Comparison of ENCODE assay signal across 13 cellular contexts in genomic region chr14:105400016-105400415, GRCh38. TPM values are rescaled to one million over a fixed set of nuclear protein-coding genes. Genes with fewer than 3 reads are reported as not detected.
DNase-seq lines count a peak whose midpoint lies in the region; ATAC-seq and TF ChIP-seq lines count a peak whose summit lies in the region.
"Had no signal": no experiment of that assay in that cellular context is flagged by ENCODE, and none has a peak within 500 bp of the region (broad histone marks: within the 10 kb centered on the region; RNA-seq: fewer than 3 reads in every experiment).

No MANE protein-coding gene starts in this region.

- H3K36me3 ChIP-seq in CD4-positive, CD25-positive, alpha-beta regulatory T cell (ENCODE audit: control insufficient read depth, insufficient read depth, low read length), result peaks cover 7% of the 10 kb centered on the region
- H3K36me3 ChIP-seq in DOHH2 (ENCODE audit: control insufficient read depth, low read length), result peaks cover 26% of the 10 kb centered on the region

- peaks cover 0 to 13% (median 3%) of the 10 kb centered on the region in 7 donors for H3K9me3 Mint-ChIP-seq in CD4-positive, CD25-positive, alpha-beta regulatory T cell
- no peaks in the 10 kb centered on the region for H3K9me3 Mint-ChIP-seq in activated CD8-positive, alpha-beta T cell treated with anti-CD3 and anti-CD28 coated beads, Interleukin-2, amount 10 ng/mL, durations not matched to agents 7 days and 5 days (ENCODE audit: insufficient read depth)
- no peaks in the 10 kb centered on the region for H3K9me3 Mint-ChIP-seq in naive B cell

- H3K27me3 Mint-ChIP-seq in CD4-positive, CD25-positive, alpha-beta regulatory T cell, result no peaks in the 10 kb centered on the region
- no peaks in the 10 kb centered on the region for H3K27me3 Mint-ChIP-seq in activated CD8-positive, alpha-beta T cell treated with anti-CD3 and anti-CD28 coated beads, Interleukin-2, amount 10 ng/mL, durations not matched to agents 7 days and 5 days (ENCODE audit: low read depth)
- H3K27me3 Mint-ChIP-seq in naive B cell, result no peaks in the 10 kb centered on the region
- H3K27me3 Mint-ChIP-seq: T-helper 17 cell had no signal

- H3K27me3 ChIP-seq in CD4-positive, CD25-positive, alpha-beta regulatory T cell (ENCODE audit: control insufficient read depth, insufficient read depth, low read length), result no peaks in the 10 kb centered on the region
- no peaks in the 10 kb centered on the region for H3K27me3 ChIP-seq in DOHH2 (ENCODE audit: control insufficient read depth, low read length)
- H3K27me3 ChIP-seq: MG63, tibial artery had no signal

- TF ChIP-seq CTCF in DOHH2 (IDR thresholded peaks at IDR 0.05; ENCODE audit: low read depth, low read length, poor library complexity, severe bottlenecking), result no peak

- H3K4me2 ChIP-seq in DOHH2 (ENCODE audit: low read length), result peak overlapping the region; percentile 85

- no peaks in the 10 kb centered on the region for H3K9me3 ChIP-seq in CD4-positive, CD25-positive, alpha-beta regulatory T cell (ENCODE audit: control insufficient read depth in 2 of 2, low read length in 2 of 2)
- no peaks in the 10 kb centered on the region for H3K9me3 ChIP-seq in DOHH2 (ENCODE audit: control insufficient read depth, insufficient read depth, low read length)
- H3K9me3 ChIP-seq: MG63 had no signal

- H3K27ac ChIP-seq in CD4-positive, CD25-positive, alpha-beta regulatory T cell (ENCODE audit: insufficient read depth, low read length, poor library complexity, severe bottlenecking), result no peak overlapping the region
- no peak overlapping the region for H3K27ac ChIP-seq in DOHH2 (ENCODE audit: low read depth, low read length)
- H3K27ac ChIP-seq: tibial artery had no signal

- CTCF ChIA-PET in activated CD8-positive, alpha-beta T cell treated with anti-CD3 and anti-CD28 coated beads, Interleukin-2, amount 10 ng/mL, durations not matched to agents 7 days and 5 days (lab: Charles Lee), result interaction anchor here (0.8 to 1.2 kb wide), 2 partner anchors 25 to 81 kb away, joined by 3 to 4 read pairs; no protein-coding TSS in a partner anchor

- H3K79me2 ChIP-seq in DOHH2 (ENCODE audit: control insufficient read depth, low read length), result peaks cover 26% of the 10 kb centered on the region

- peaks cover 6% of the 10 kb centered on the region; the same call in 1 of the 2 replicates for H3F3A ChIP-seq in DOHH2 (ENCODE audit: control insufficient read depth, insufficient read depth)

- H3K27ac Mint-ChIP-seq in CD4-positive, CD25-positive, alpha-beta regulatory T cell, result peak overlapping the region in 2 of 3 donors; percentile 28 to 62
- H3K27ac Mint-ChIP-seq in activated CD8-positive, alpha-beta T cell treated with anti-CD3 and anti-CD28 coated beads, Interleukin-2, amount 10 ng/mL, durations not matched to agents 7 days and 5 days, result peak overlapping the region; percentile 94
- H3K27ac Mint-ChIP-seq in naive B cell, result peak overlapping the region in 1 of 6 donors; percentile 87
- H3K27ac Mint-ChIP-seq: T-helper 17 cell had no signal

- H3K4me3 Mint-ChIP-seq in CD4-positive, CD25-positive, alpha-beta regulatory T cell, result peak overlapping the region; percentile 79 to 84 (median 82)
- H3K4me3 Mint-ChIP-seq in activated CD8-positive, alpha-beta T cell treated with anti-CD3 and anti-CD28 coated beads, Interleukin-2, amount 10 ng/mL, durations not matched to agents 7 days and 5 days, result peak overlapping the region; percentile 95
- H3K4me3 Mint-ChIP-seq in naive B cell, result peak overlapping the region in 7 of 8 donors; percentile 83 to 94 (median 90)

- H3K36me3 Mint-ChIP-seq in CD4-positive, CD25-positive, alpha-beta regulatory T cell, result peaks cover 15% of the 10 kb centered on the region
- H3K36me3 Mint-ChIP-seq in activated CD8-positive, alpha-beta T cell treated with anti-CD3 and anti-CD28 coated beads, Interleukin-2, amount 10 ng/mL, durations not matched to agents 7 days and 5 days (ENCODE audit: low read depth), result peaks cover 34% of the 10 kb centered on the region
- peaks cover 11 to 14% of the 10 kb centered on the region in 2 donors for H3K36me3 Mint-ChIP-seq in naive B cell

- H3K4me1 Mint-ChIP-seq in CD4-positive, CD25-positive, alpha-beta regulatory T cell, result peaks cover 0 to 30% (median 5%) of the 10 kb centered on the region in 4 donors
- peaks cover 51% of the 10 kb centered on the region for H3K4me1 Mint-ChIP-seq in activated CD8-positive, alpha-beta T cell treated with anti-CD3 and anti-CD28 coated beads, Interleukin-2, amount 10 ng/mL, durations not matched to agents 7 days and 5 days (ENCODE audit: low read depth)
- peaks cover 27 to 34% (median 33%) of the 10 kb centered on the region in 3 donors for H3K4me1 Mint-ChIP-seq in naive B cell
- H3K4me1 Mint-ChIP-seq: T-helper 17 cell had no signal

- ATAC-seq in CD4-positive, CD25-positive, alpha-beta regulatory T cell (ENCODE audit: low read depth in 2 of 2), result no peak
- no peak for ATAC-seq in activated CD8-positive, alpha-beta T cell treated with anti-CD3 and anti-CD28 coated beads, Interleukin-2, amount 10 ng/mL, durations not matched to agents 7 days and 5 days
- ATAC-seq in naive B cell (ENCODE audit: low read depth in 2 of 2) (no peak), HG03520 (IDR thresholded peaks at IDR 0.05; ENCODE audit: unreplicated experiment) (no peak), HG02973 (IDR thresholded peaks at IDR 0.05; ENCODE audit: unreplicated experiment) (no peak)
- ATAC-seq: T-helper 17 cell had no signal

- no peak for DNase-seq in CD4-positive, CD25-positive, alpha-beta regulatory T cell
- DNase-seq in activated CD8-positive, alpha-beta T cell treated with anti-CD3 and anti-CD28 coated beads, Interleukin-2, amount 10 ng/mL, durations not matched to agents 7 days and 5 days, result no peak
- DNase-seq in naive B cell, result no peak
- no peak for DNase-seq in SHP77 treated with DMSO at 0.1 percent for 48 hours (lab: John Stamatoyannopoulos, UW)
- no peak for DNase-seq in NCI-H82 (lab: John Stamatoyannopoulos, UW)
- DNase-seq: activated CD8-positive, alpha-beta memory T cell treated with anti-CD3 and anti-CD28 coated beads for 24 hours; islet precursor cell; MG63; T-helper 17 cell; tibial artery had no signal

- no peaks in the 10 kb centered on the region for H4K20me1 ChIP-seq in DOHH2 (ENCODE audit: control insufficient read depth, insufficient read depth, low read depth, low read length)

- POLR2A ChIA-PET in activated CD8-positive, alpha-beta T cell treated with anti-CD3 and anti-CD28 coated beads, Interleukin-2, amount 10 ng/mL, durations not matched to agents 7 days and 5 days (lab: Charles Lee), result interaction anchor here (1.7 kb wide), 1 partner anchor 82 kb away, joined by 9 read pairs; no protein-coding TSS in a partner anchor

- peaks cover 25% of the 10 kb centered on the region for H3K4me1 ChIP-seq in CD4-positive, CD25-positive, alpha-beta regulatory T cell (ENCODE audit: control insufficient read depth, insufficient read depth, low read length, poor library complexity, severe bottlenecking)
- H3K4me1 ChIP-seq in DOHH2 (ENCODE audit: control insufficient read depth, low read length), result peaks cover 32% of the 10 kb centered on the region

- no peaks in the 10 kb centered on the region for H3K9me2 ChIP-seq in DOHH2 (replicated peaks; ENCODE audit: control insufficient read depth, low read length)

- no peak overlapping the region for H3K4me3 ChIP-seq in CD4-positive, CD25-positive, alpha-beta regulatory T cell (ENCODE audit: low read depth, low read length)
- peak overlapping the region; percentile 95 for H3K4me3 ChIP-seq in DOHH2 (ENCODE audit: low read length)

RNA-seq across cellular contexts. Expression of gene TEX22, which starts 1.7 kb away (rescaled TPM):
- 3.1 TPM for total RNA-seq in CD4-positive, CD25-positive, alpha-beta regulatory T cell
- polyA plus RNA-seq in CD4-positive, CD25-positive, alpha-beta regulatory T cell, result under 1 TPM; 0.11 to 0.31 (median 0.21) TPM
- total RNA-seq in activated CD8-positive, alpha-beta T cell treated with anti-CD3 and anti-CD28 coated beads, Interleukin-2, amount 10 ng/mL, durations not matched to agents 7 days and 5 days, result 1 to 10 TPM; 1.9 to 2.4 TPM
- under 1 TPM in 3 of 6 donors, not detected in 3; 0.21 to 0.77 (median 0.65) TPM for polyA plus RNA-seq in naive B cell (ENCODE audit: low read depth in 6 of 6)

RNA-seq across cellular contexts. Expression of gene MTA1, which starts 19.6 kb away (rescaled TPM):
- total RNA-seq in CD4-positive, CD25-positive, alpha-beta regulatory T cell, result 123 TPM
- polyA plus RNA-seq in CD4-positive, CD25-positive, alpha-beta regulatory T cell, result 1 to 10 TPM; 2.5 to 3.1 (median 3.0) TPM
- 100 to 1,000 TPM; 109 to 127 TPM for total RNA-seq in activated CD8-positive, alpha-beta T cell treated with anti-CD3 and anti-CD28 coated beads, Interleukin-2, amount 10 ng/mL, durations not matched to agents 7 days and 5 days
- polyA plus RNA-seq in naive B cell (ENCODE audit: low read depth in 6 of 6), result 1 to 10 TPM; 3.3 to 6.3 (median 4.7) TPM
